ENCODE assay signal across 1 cellular context in the genomic region with DNA sequence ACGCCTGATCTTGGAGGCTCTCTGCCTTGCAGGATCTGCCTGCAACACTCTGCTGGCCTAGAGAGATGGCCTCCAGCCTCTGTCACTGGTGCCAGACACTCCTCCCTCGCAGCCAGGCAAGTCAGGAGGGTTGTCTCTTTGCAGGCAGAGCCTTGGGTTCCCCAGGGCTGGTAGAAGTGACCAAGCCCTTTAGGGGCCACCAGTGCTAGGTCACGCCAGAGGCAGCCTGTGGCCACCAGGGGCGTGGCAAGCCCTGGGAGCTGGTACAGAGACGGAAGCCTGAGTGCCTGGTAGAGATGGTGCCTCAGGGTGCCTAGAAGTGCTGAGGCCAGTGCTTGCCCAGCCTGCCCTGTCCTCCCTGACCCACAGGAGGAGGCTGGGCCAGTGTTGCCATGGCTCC.
TF ChIP-seq lines count a peak whose summit lies in the region.

No MANE protein-coding gene starts in this region.

TF ChIP-seq in K562, 482 proteins besides CTCF, POLR2A, EP300 and RAD21:
- TF ChIP-seq, protein P1, sequence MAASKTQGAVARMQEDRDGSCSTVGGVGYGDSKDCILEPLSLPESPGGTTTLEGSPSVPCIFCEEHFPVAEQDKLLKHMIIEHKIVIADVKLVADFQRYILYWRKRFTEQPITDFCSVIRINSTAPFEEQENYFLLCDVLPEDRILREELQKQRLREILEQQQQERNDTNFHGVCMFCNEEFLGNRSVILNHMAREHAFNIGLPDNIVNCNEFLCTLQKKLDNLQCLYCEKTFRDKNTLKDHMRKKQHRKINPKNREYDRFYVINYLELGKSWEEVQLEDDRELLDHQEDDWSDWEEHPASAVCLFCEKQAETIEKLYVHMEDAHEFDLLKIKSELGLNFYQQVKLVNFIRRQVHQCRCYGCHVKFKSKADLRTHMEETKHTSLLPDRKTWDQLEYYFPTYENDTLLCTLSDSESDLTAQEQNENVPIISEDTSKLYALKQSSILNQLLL (CRISPR knock-in tag; IDR thresholded peaks at IDR 0.05; ENCODE audit: borderline replicate concordance), result no peak
- peak; percentile 17 for TF ChIP-seq CTCFL (IDR thresholded peaks at IDR 0.05; ENCODE audit: borderline replicate concordance, insufficient read depth, low read depth, low read length, poor library complexity, severe bottlenecking)
TF ChIP-seq in K562: peak in this region for 1.
